Comparison of ENCODE assay signal across 18 cellular contexts in genomic region chr15:96162322-96162721, GRCh38.
"Had no signal": no experiment of that assay in that cellular context is flagged by ENCODE, and none has a peak within 500 bp of the region (broad histone marks: within the 10 kb centered on the region; RNA-seq: fewer than 3 reads in every experiment).

No MANE protein-coding gene starts in this region.

- FAIRE-seq: bronchial epithelial cell, frontal cortex, islet of Langerhans had no signal

- H3K9me3 ChIP-seq: left ventricle myocardium inferior, right atrium auricular region, spleen, thoracic aorta, vagina had no signal

- H3K27me3 ChIP-seq: right atrium auricular region, spleen, vagina had no signal

- H3K4me3 ChIP-seq: left ventricle myocardium inferior, right atrium auricular region, spleen, thoracic aorta, vagina had no signal

- H3K36me3 ChIP-seq: left ventricle myocardium inferior, right atrium auricular region, spleen, thoracic aorta, vagina had no signal

- H3K27ac ChIP-seq: left ventricle myocardium inferior, right atrium auricular region, spleen, thoracic aorta, vagina had no signal

- ATAC-seq: activated CD8-positive, alpha-beta memory T cell treated with anti-CD3 and anti-CD28 coated beads, Interleukin-2, amount 10 ng/mL, durations not matched to agents 7 days and 5 days; activated CD8-positive, alpha-beta T cell treated with anti-CD3 and anti-CD28 coated beads, Interleukin-2, amount 10 ng/mL, durations not matched to agents 7 days and 5 days had no signal

- DNase-seq: activated B cell treated with CpG ODN at 0.5 μM for 24 hours; activated CD8-positive, alpha-beta memory T cell treated with anti-CD3 and anti-CD28 coated beads, Interleukin-2, amount 10 ng/mL, durations not matched to agents 7 days and 5 days; activated CD8-positive, alpha-beta T cell treated with anti-CD3 and anti-CD28 coated beads, Interleukin-2, amount 10 ng/mL, durations not matched to agents 7 days and 5 days; activated T-cell treated with anti-CD3 and anti-CD28 coated beads, Interleukin-2, amount 50 U/mL, for 48 hours; effector memory CD4-positive, alpha-beta T cell; left ventricle myocardium inferior; naive B cell; occipital lobe; spleen; stimulated activated CD4-positive, alpha-beta T cell treated with anti-CD3 and anti-CD28 coated beads, Interleukin-2, amount 100 ng/mL, for 48 hours; stimulated activated naive CD4-positive, alpha-beta T cell treated with Interleukin-2 at 50 U/mL for 16 hours; T-helper 2 cell had no signal
